Comparison of ENCODE assay signal across 1 cellular context in the genomic region with DNA sequence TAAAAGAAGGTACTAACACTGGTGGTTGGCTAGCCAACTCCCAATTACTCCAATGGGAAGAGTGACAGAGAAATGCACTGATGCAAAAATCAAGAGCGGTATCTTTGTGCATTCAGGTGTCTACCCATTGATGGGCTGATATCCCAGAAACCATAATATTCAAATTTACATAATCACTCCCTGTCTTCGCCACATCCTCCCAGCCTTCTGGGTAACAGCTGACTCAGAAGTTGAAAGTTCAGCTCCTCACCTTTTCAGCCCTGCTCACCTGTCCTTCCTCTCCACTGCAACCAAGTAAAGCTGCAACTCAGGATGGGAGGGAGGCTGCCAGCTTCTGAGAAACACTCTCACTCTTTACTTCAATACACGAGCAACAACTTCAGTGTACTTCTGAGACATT.
TF ChIP-seq lines count a peak whose summit lies in the region.

No MANE protein-coding gene starts in this region.

TF ChIP-seq in endothelial cell of umbilical vein, 7 proteins besides CTCF, POLR2A, EP300 and RAD21:
- TF ChIP-seq EZH2 (IDR thresholded peaks at IDR 0.05; ENCODE audit: borderline replicate concordance, low read depth, low read length, severe bottlenecking) = no peak
- no peak for TF ChIP-seq POLR2AphosphoS5 (IDR thresholded peaks at IDR 0.05; ENCODE audit: insufficient read depth, low read depth, low read length)
- TF ChIP-seq, protein P1, sequence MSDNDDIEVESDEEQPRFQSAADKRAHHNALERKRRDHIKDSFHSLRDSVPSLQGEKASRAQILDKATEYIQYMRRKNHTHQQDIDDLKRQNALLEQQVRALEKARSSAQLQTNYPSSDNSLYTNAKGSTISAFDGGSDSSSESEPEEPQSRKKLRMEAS (IDR thresholded peaks at IDR 0.05; ENCODE audit: insufficient read depth, insufficient read length) = no peak
- TF ChIP-seq GATA2 (IDR thresholded peaks at IDR 0.05; ENCODE audit: insufficient read depth, insufficient read length, low read depth, low read length) = no peak
TF ChIP-seq in endothelial cell of umbilical vein: peak in this region for 0.
